ENCODE assay signal across 9 cellular contexts in genomic region chr2:216012830-216013079, GRCh38. TPM values are rescaled to one million over a fixed set of nuclear protein-coding genes. Genes with fewer than 3 reads are reported as not detected.
A peak's percentile ranks its signal among the peaks of the same experiment; 100 is the strongest.
DNase-seq lines count a peak whose midpoint lies in the region; ATAC-seq, FAIRE-seq and TF ChIP-seq lines count a peak whose summit lies in the region.
"Had no signal": no experiment of that assay in that cellular context is flagged by ENCODE, and none has a peak within 500 bp of the region (broad histone marks: within the 10 kb centered on the region; RNA-seq: fewer than 3 reads in every experiment).

No MANE protein-coding gene starts in this region.

- ATAC-seq in GM18873 (IDR thresholded peaks at IDR 0.05; ENCODE audit: low FRiP score, unreplicated experiment), result no peak
- no peak for ATAC-seq in HG02970 (IDR thresholded peaks at IDR 0.05; ENCODE audit: low FRiP score, unreplicated experiment)

- H3K4me1 ChIP-seq in kidney (ENCODE audit: control insufficient read depth in 1 of 2, insufficient read depth in 1 of 2, low read depth in 1 of 2, low read length in 2 of 2) (peaks cover 3 to 10% of the 10 kb centered on the region in 2 donors), stomach smooth muscle (ENCODE audit: control insufficient read depth, insufficient read depth, low read length) (peaks cover 4% of the 10 kb centered on the region)

- H3K36me3 ChIP-seq in kidney (ENCODE audit: control insufficient read depth in 1 of 2, insufficient read depth in 2 of 2, low read length in 2 of 2), result no peaks in the 10 kb centered on the region
- H3K36me3 ChIP-seq in stomach smooth muscle (ENCODE audit: control insufficient read depth in 2 of 2, insufficient read depth in 2 of 2, low read length in 2 of 2), result no peaks in the 10 kb centered on the region

- DNase-seq in NCI-H1105 treated with DMSO at 0.1 percent for 48 hours (lab: John Stamatoyannopoulos, UW), result peak; percentile 26
- no peak for DNase-seq in NCI-H1105 (lab: John Stamatoyannopoulos, UW)
- no peak for DNase-seq in kidney
- DNase-seq in activated effector memory CD4-positive, alpha-beta T cell treated with anti-CD3 and anti-CD28 coated beads, Interleukin-2, amount 50 U/mL, for 16 hours, result no peak

- no peak overlapping the region for H3K27ac Mint-ChIP-seq in activated naive CD8-positive, alpha-beta T cell

- H3K9me3 Mint-ChIP-seq in activated naive CD8-positive, alpha-beta T cell (ENCODE audit: low read depth), result no peaks in the 10 kb centered on the region

- intact Hi-C loops in kidney (cut with DNase I), result no loop called here

- peaks cover 46% of the 10 kb centered on the region for H3K4me1 Mint-ChIP-seq in activated naive CD8-positive, alpha-beta T cell (ENCODE audit: low read depth)

- H3K9me3 ChIP-seq in kidney (ENCODE audit: control insufficient read depth in 1 of 2, low read length in 2 of 2) (no peaks in the 10 kb centered on the region), stomach smooth muscle (ENCODE audit: control insufficient read depth in 2 of 2, low read length in 2 of 2) (no peaks in the 10 kb centered on the region)

- no peaks in the 10 kb centered on the region for H3K36me3 Mint-ChIP-seq in activated naive CD8-positive, alpha-beta T cell

- H3K27me3 Mint-ChIP-seq in activated naive CD8-positive, alpha-beta T cell, result no peaks in the 10 kb centered on the region

- H3K9ac ChIP-seq in kidney (ENCODE audit: low read length in 2 of 2), result peak overlapping the region; percentile 57 to 68
- peak overlapping the region; percentile 3 to 13 for H3K9ac ChIP-seq in stomach smooth muscle (ENCODE audit: low read length in 2 of 2)

- TF ChIP-seq CTCF in kidney (IDR thresholded peaks at IDR 0.05; ENCODE audit: borderline replicate concordance, extremely low read depth, insufficient read depth), result no peak

- FAIRE-seq in kidney (lab: Jason Lieb, UNC), result no peak
- FAIRE-seq: A204.1 had no signal

- no peaks in the 10 kb centered on the region for H3K27me3 ChIP-seq in stomach smooth muscle (ENCODE audit: control insufficient read depth in 1 of 2, insufficient read depth in 2 of 2, low read length in 2 of 2)

- H3K4me3 Mint-ChIP-seq in activated naive CD8-positive, alpha-beta T cell, result peak overlapping the region; percentile 87

- peak overlapping the region; percentile 61 to 62 for H3K4me3 ChIP-seq in kidney (ENCODE audit: low read length in 2 of 2)
- H3K4me3 ChIP-seq in stomach smooth muscle (ENCODE audit: low read length in 2 of 2), result peak overlapping the region; percentile 27 to 74

- H3K27ac ChIP-seq in kidney (ENCODE audit: low read depth in 2 of 2, low read length in 2 of 2), result peak overlapping the region; percentile 33 to 61
- H3K27ac ChIP-seq in stomach smooth muscle (ENCODE audit: low read length), result no peak overlapping the region

RNA-seq across cellular contexts. Expression of gene MREG, which starts 0.6 kb away (rescaled TPM):
- total RNA-seq in kidney, result 16.7 TPM
- 3.6 TPM for polyA plus RNA-seq in kidney (ENCODE audit: insufficient read depth, low read depth, low replicate concordance)
